In the genomic region with DNA sequence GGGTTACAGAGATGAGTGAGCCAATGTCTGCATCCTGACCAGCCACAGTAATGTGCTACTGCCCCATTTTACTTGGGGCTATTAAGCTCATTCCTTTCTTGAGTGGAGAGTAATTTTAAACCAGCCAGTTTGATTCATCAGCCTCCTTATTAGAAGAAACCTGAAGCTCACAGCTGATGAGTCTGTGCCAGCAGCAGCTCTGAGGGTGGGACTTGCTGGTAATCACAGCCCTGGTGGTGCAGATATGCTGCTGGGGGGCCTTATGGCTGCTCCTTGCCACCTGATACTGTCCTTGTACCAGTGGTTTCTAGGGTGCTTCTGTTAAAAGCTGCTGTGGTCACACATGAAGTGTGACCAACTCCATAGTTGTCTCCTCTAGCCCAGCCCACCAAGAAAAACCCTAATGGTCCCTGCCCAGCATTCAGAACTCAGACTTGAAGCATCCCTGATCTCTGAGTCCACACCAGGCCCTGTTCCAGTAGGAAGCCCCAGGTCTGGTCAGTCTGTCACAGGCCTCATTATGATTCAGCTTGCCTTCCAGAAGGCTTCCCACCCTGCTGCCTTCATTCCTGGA, we compare ENCODE assay signal across 23 cellular contexts. TPM values are rescaled to one million over a fixed set of nuclear protein-coding genes. Genes with fewer than 3 reads are reported as not detected.
A peak's percentile ranks its signal among the peaks of the same experiment; 100 is the strongest.
DNase-seq lines count a peak whose midpoint lies in the region; ATAC-seq and TF ChIP-seq lines count a peak whose summit lies in the region.
"Had no signal": no experiment of that assay in that cellular context is flagged by ENCODE, and none has a peak within 500 bp of the region (broad histone marks: within the 10 kb centered on the region; RNA-seq: fewer than 3 reads in every experiment).

No MANE protein-coding gene starts in this region.

- H3K27me3 ChIP-seq in PC-3 (ENCODE audit: low read length), result no peaks in the 10 kb centered on the region
- H3K27me3 ChIP-seq: neural progenitor cell had no signal

- CTCF ChIA-PET in HEK293 (lab: Yijun Ruan, JAX), result interaction anchor here (0.6 to 2.3 kb wide), 4 partner anchors 57 to 314 kb away, joined by 4 to 13 read pairs (median 4); no protein-coding TSS in a partner anchor
- CTCF ChIA-PET in PC-3 (lab: Charles Lee), result interaction anchor here (0.6 kb wide), 1 partner anchor 304 kb away, joined by 3 read pairs; a partner anchor contains a TSS

- no peaks in the 10 kb centered on the region for H3K9me2 ChIP-seq in PC-3 (replicated peaks; ENCODE audit: low read length)

- DNase-seq in EH (ENCODE audit: low read depth), result peak; percentile 68
- DNase-seq in PC-3, result peak; percentile 7
- DNase-seq in iris pigment epithelial cell (ENCODE audit: low read depth), result peak; percentile 30
- DNase-seq in DMS53 treated with DMSO at 0.1 percent for 48 hours (lab: John Stamatoyannopoulos, UW; ENCODE audit: unreplicated experiment), result no peak
- no peak for DNase-seq in stimulated activated CD4-positive, alpha-beta T cell treated with anti-CD3 and anti-CD28 coated beads, Interleukin-1b, Interleukin-23, amount 100 ng/mL, for 48 hours
- DNase-seq: activated CD4-positive, alpha-beta T cell treated with anti-CD3 and anti-CD28 coated beads for 36 hours; activated CD8-positive, alpha-beta memory T cell treated with anti-CD3 and anti-CD28 coated beads, Interleukin-2, amount 10 ng/mL, durations not matched to agents 7 days and 5 days; CD4-positive, alpha-beta T cell; DMS153; effector CD4-positive, alpha-beta T cell; erythroblast; foreskin melanocyte; hippocampal formation; NCI-H1105; NCI-H2171 treated with DMSO at 0.1 percent for 48 hours; NCI-H526; T-helper 1 cell had no signal

- TF ChIP-seq CTCF in HEK293 (tag by site-specific recombination; IDR thresholded peaks at IDR 0.05), result no peak
- TF ChIP-seq CTCF in PC-3 (conservative IDR thresholded peaks at IDR 0.05; ENCODE audit: low read depth, low read length), result no peak

- H2AFZ ChIP-seq in PC-3 (ENCODE audit: low read length), result no peak overlapping the region
- H2AFZ ChIP-seq: neural progenitor cell had no signal

- H3K9me3 ChIP-seq in HEK293 (ENCODE audit: control insufficient read depth, insufficient read depth, low read depth, low read length) (no peaks in the 10 kb centered on the region), PC-3 (ENCODE audit: low read length) (no peaks in the 10 kb centered on the region)
- H3K9me3 ChIP-seq: prostate gland, thoracic aorta had no signal

- intact Hi-C loops in PC-3 (cut with micrococcal nuclease), result no loop called here

- no peaks in the 10 kb centered on the region for H3K79me2 ChIP-seq in PC-3 (ENCODE audit: low read length)

- no peaks in the 10 kb centered on the region for H3F3A ChIP-seq in PC-3 (ENCODE audit: low read length, unreplicated experiment)

- POLR2A ChIA-PET in HEK293 (lab: Yijun Ruan, JAX), result interaction anchor here (1.0 kb wide), 1 partner anchor 304 kb away, joined by 6 read pairs; a partner anchor contains a TSS
- POLR2A ChIA-PET in PC-3 (lab: Charles Lee; ENCODE audit: unreplicated experiment), result no interaction called here

- H3K4me3 ChIP-seq in HEK293 (ENCODE audit: low read depth, low read length), result no peak overlapping the region
- H3K4me3 ChIP-seq in PC-3 (ENCODE audit: low read length), result no peak overlapping the region
- H3K4me3 ChIP-seq: neural progenitor cell, prostate gland, thoracic aorta had no signal

- BruUV-seq in PC-3 (replicated peaks; lab: Mats Ljungman, UMichigan), result no TSS peak

- H4K20me1 ChIP-seq in PC-3 (ENCODE audit: low read length), result no peaks in the 10 kb centered on the region

- H3K9ac ChIP-seq in PC-3 (ENCODE audit: low read length), result no peak overlapping the region
- H3K9ac ChIP-seq: neural progenitor cell had no signal

- no peak overlapping the region for H3K4me2 ChIP-seq in PC-3 (ENCODE audit: low read length)
- H3K4me2 ChIP-seq: neural progenitor cell had no signal

- H3K36me3 ChIP-seq in HEK293 (ENCODE audit: control insufficient read depth in 2 of 2, insufficient read depth in 1 of 2, low read length in 2 of 2) (no peaks in the 10 kb centered on the region), PC-3 (ENCODE audit: low read depth, low read length) (no peaks in the 10 kb centered on the region)
- H3K36me3 ChIP-seq: neural progenitor cell, prostate gland, thoracic aorta had no signal

- H3K27ac ChIP-seq in HEK293 (ENCODE audit: extremely low read depth, low read depth, low read length), result no peak overlapping the region
- H3K27ac ChIP-seq in PC-3 (ENCODE audit: low read length), result no peak overlapping the region
- H3K27ac ChIP-seq: neural progenitor cell, prostate gland, thoracic aorta had no signal

- ATAC-seq in PC-3 (no peak; the same call in 1 of the 2 replicates), HG02759 (IDR thresholded peaks at IDR 0.05; ENCODE audit: unreplicated experiment) (no peak)
- ATAC-seq: activated CD4-positive, alpha-beta T cell treated with anti-CD3 and anti-CD28 coated beads for 36 hours; activated CD8-positive, alpha-beta memory T cell treated with anti-CD3 and anti-CD28 coated beads, Interleukin-2, amount 10 ng/mL, durations not matched to agents 7 days and 5 days; activated T-helper 17 cell treated with anti-CD3 and anti-CD28 coated beads, Interleukin-2, amount 50 U/mL, for 72 hours had no signal

- H3K4me1 ChIP-seq in HEK293 (ENCODE audit: control insufficient read depth, insufficient read depth, low read length), result peaks cover 12% of the 10 kb centered on the region
- H3K4me1 ChIP-seq in PC-3 (ENCODE audit: insufficient read depth, low read length), result no peaks in the 10 kb centered on the region
- H3K4me1 ChIP-seq: prostate gland had no signal

TF ChIP-seq in HEK293, 187 proteins besides CTCF, POLR2A, EP300 and RAD21 (continues in another document):
- no peak for TF ChIP-seq ZBTB1 (tag by site-specific recombination; IDR thresholded peaks at IDR 0.05)
- 0 out of 2 replicates have a peak, but pooled peaks have one; percentile 26 for TF ChIP-seq GLIS2 (tag by site-specific recombination; IDR thresholded peaks at IDR 0.05)
- peak; percentile 47; the same call in 1 of the 2 replicates for TF ChIP-seq ZNF600 (tag by site-specific recombination; IDR thresholded peaks at IDR 0.05)
- TF ChIP-seq ZBTB8A (tag by site-specific recombination; IDR thresholded peaks at IDR 0.05), result no peak
- TF ChIP-seq, protein P1, sequence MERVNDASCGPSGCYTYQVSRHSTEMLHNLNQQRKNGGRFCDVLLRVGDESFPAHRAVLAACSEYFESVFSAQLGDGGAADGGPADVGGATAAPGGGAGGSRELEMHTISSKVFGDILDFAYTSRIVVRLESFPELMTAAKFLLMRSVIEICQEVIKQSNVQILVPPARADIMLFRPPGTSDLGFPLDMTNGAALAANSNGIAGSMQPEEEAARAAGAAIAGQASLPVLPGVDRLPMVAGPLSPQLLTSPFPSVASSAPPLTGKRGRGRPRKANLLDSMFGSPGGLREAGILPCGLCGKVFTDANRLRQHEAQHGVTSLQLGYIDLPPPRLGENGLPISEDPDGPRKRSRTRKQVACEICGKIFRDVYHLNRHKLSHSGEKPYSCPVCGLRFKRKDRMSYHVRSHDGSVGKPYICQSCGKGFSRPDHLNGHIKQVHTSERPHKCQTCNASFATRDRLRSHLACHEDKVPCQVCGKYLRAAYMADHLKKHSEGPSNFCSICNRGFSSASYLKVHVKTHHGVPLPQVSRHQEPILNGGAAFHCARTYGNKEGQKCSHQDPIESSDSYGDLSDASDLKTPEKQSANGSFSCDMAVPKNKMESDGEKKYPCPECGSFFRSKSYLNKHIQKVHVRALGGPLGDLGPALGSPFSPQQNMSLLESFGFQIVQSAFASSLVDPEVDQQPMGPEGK (tag by site-specific recombination; IDR thresholded peaks at IDR 0.05), result peak; percentile 23; the same call in 1 of the 2 replicates
- TF ChIP-seq OSR2 (tag by site-specific recombination; IDR thresholded peaks at IDR 0.05), result peak; percentile 69
- no peak for TF ChIP-seq ZNF292 (tag by site-specific recombination; IDR thresholded peaks at IDR 0.05; ENCODE audit: borderline replicate concordance, low read depth)
- no peak for TF ChIP-seq GLI4 (tag by site-specific recombination; IDR thresholded peaks at IDR 0.05)
- peak; percentile 64; the same call in 1 of the 2 replicates for TF ChIP-seq ZNF660 (tag by site-specific recombination; IDR thresholded peaks at IDR 0.05)
- TF ChIP-seq ZBTB7A (tag by site-specific recombination; IDR thresholded peaks at IDR 0.05; ENCODE audit: low read depth), result no peak
- TF ChIP-seq GLIS1 (tag by site-specific recombination; IDR thresholded peaks at IDR 0.05), result peak; percentile 84
- no peak for TF ChIP-seq ZNF121 (tag by site-specific recombination; IDR thresholded peaks at IDR 0.05)
- TF ChIP-seq ZNF140 (tag by site-specific recombination; IDR thresholded peaks at IDR 0.05), result 0 out of 2 replicates have a peak, but pooled peaks have one; percentile 6
- TF ChIP-seq SP7 (tag by site-specific recombination; IDR thresholded peaks at IDR 0.05), result peak; percentile 57; the same call in 1 of the 2 replicates
- TF ChIP-seq, protein P2, sequence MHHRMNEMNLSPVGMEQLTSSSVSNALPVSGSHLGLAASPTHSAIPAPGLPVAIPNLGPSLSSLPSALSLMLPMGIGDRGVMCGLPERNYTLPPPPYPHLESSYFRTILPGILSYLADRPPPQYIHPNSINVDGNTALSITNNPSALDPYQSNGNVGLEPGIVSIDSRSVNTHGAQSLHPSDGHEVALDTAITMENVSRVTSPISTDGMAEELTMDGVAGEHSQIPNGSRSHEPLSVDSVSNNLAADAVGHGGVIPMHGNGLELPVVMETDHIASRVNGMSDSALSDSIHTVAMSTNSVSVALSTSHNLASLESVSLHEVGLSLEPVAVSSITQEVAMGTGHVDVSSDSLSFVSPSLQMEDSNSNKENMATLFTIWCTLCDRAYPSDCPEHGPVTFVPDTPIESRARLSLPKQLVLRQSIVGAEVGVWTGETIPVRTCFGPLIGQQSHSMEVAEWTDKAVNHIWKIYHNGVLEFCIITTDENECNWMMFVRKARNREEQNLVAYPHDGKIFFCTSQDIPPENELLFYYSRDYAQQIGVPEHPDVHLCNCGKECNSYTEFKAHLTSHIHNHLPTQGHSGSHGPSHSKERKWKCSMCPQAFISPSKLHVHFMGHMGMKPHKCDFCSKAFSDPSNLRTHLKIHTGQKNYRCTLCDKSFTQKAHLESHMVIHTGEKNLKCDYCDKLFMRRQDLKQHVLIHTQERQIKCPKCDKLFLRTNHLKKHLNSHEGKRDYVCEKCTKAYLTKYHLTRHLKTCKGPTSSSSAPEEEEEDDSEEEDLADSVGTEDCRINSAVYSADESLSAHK (tag by site-specific recombination; IDR thresholded peaks at IDR 0.05), result peak; percentile 84

RNA-seq across cellular contexts. Expression of a gene that starts 29.0 kb away (rescaled TPM):
- 0.40 and 1.3 TPM in 2 replicates for total RNA-seq in PC-3 (2014; rRNA removed)

RNA-seq across cellular contexts. Expression of a gene that starts 47.6 kb away (rescaled TPM):
- total RNA-seq in PC-3 (2014; rRNA removed), result 18.4 and 20.3 TPM in 2 replicates

Comparison
In these comparisons a context has a peak if more than half of its experiments do, and no peak if none do; other contexts are left out.
1. DNase-seq: peak in EH (single experiment), PC-3 (single experiment) and iris pigment epithelial cell (single experiment); none in DMS53 treated with DMSO at 0.1 percent for 48 hours (single experiment) and stimulated activated CD4-positive, alpha-beta T cell treated with anti-CD3 and anti-CD28 coated beads, Interleukin-1b, Interleukin-23, amount 100 ng/mL, for 48 hours (single experiment).